ENCODE assay signal across 11 cellular contexts in genomic region chr21:42614391-42614790, GRCh38. TPM values are rescaled to one million over a fixed set of nuclear protein-coding genes. Genes with fewer than 3 reads are reported as not detected.
DNase-seq lines count a peak whose midpoint lies in the region; ATAC-seq and TF ChIP-seq lines count a peak whose summit lies in the region.
"Had no signal": no experiment of that assay in that cellular context is flagged by ENCODE, and none has a peak within 500 bp of the region (broad histone marks: within the 10 kb centered on the region; RNA-seq: fewer than 3 reads in every experiment).

No MANE protein-coding gene starts in this region.

- no peak for TF ChIP-seq CTCF in CD8-positive, alpha-beta T cell (IDR thresholded peaks at IDR 0.05)
- TF ChIP-seq CTCF in prostate gland (IDR thresholded peaks at IDR 0.05) (no peak), adrenal gland (IDR thresholded peaks at IDR 0.05) (no peak)

- peak overlapping the region; percentile 22 for H3K4me3 ChIP-seq in CD8-positive, alpha-beta T cell (ENCODE audit: low read depth, low read length)
- no peak overlapping the region for H3K4me3 ChIP-seq in prostate gland
- H3K4me3 ChIP-seq in adrenal gland = no peak overlapping the region
- H3K4me3 ChIP-seq: ovary had no signal

- peaks cover 3% of the 10 kb centered on the region for H3K27me3 Mint-ChIP-seq in CD8-positive, alpha-beta T cell (ENCODE audit: low read depth)

- peak; percentile 67 for ATAC-seq in CD8-positive, alpha-beta T cell
- no peak for ATAC-seq in HG02759 (IDR thresholded peaks at IDR 0.05; ENCODE audit: unreplicated experiment)
- no peak for ATAC-seq in GM18909 (IDR thresholded peaks at IDR 0.05; ENCODE audit: poor library complexity, unreplicated experiment)

- H3K27me3 ChIP-seq in CD8-positive, alpha-beta T cell (ENCODE audit: insufficient read depth, low read length) = no peaks in the 10 kb centered on the region
- H3K27me3 ChIP-seq in prostate gland (replicated peaks; ENCODE audit: insufficient read depth) (no peaks in the 10 kb centered on the region), adrenal gland (peaks cover 23% of the 10 kb centered on the region)
- H3K27me3 ChIP-seq: ovary had no signal

- POLR2A ChIA-PET in CD8-positive, alpha-beta T cell (lab: Charles Lee) = no interaction called here

- WGBS in prostate gland = 27% methylated on average over 9 of the region's 9 CpGs
- WGBS in adrenal gland, 4 donors = 77 to 81% (median 79%) methylated on average over 9 of the region's 9 CpGs

- no peaks in the 10 kb centered on the region for H3K36me3 ChIP-seq in CD8-positive, alpha-beta T cell (ENCODE audit: insufficient read depth, low read length)
- H3K36me3 ChIP-seq in prostate gland (no peaks in the 10 kb centered on the region), adrenal gland (replicated peaks in 1 of 2) (no peaks in the 10 kb centered on the region)
- H3K36me3 ChIP-seq: ovary had no signal

- peaks cover 37% of the 10 kb centered on the region for H3K4me1 ChIP-seq in CD8-positive, alpha-beta T cell (ENCODE audit: insufficient read depth, low read length)
- H3K4me1 ChIP-seq in prostate gland (replicated peaks) (no peaks in the 10 kb centered on the region), adrenal gland (replicated peaks in 1 of 2) (no peaks in the 10 kb centered on the region)

- intact Hi-C loops in CD8-positive, alpha-beta T cell (cut with DNase I, micrococcal nuclease) = loop anchor here in 1 of 2 experiments (10.0 kb wide), 1 partner anchor 70 kb away; no protein-coding TSS in a partner anchor
- intact Hi-C loops in prostate gland (cut with DNase I) = no loop called here
- intact Hi-C loops in adrenal gland (cut with DNase I) = no loop called here

- no peaks in the 10 kb centered on the region for H3K36me3 Mint-ChIP-seq in CD8-positive, alpha-beta T cell

- H3K9me3 ChIP-seq in CD8-positive, alpha-beta T cell (ENCODE audit: low read length) = no peaks in the 10 kb centered on the region
- H3K9me3 ChIP-seq in prostate gland (no peaks in the 10 kb centered on the region), adrenal gland (replicated peaks in 1 of 3) (no peaks in the 10 kb centered on the region)

- no peak overlapping the region for H3K27ac Mint-ChIP-seq in CD8-positive, alpha-beta T cell

- peak in 5 of 7 experiments; percentile 35 to 70 (median 49) for DNase-seq in CD8-positive, alpha-beta T cell
- DNase-seq in T-helper 22 cell (ENCODE audit: low read depth) (peak; percentile 14), prostate gland (ENCODE audit: low spot score) (no peak), adrenal gland (no peak), GDM1 (lab: John Stamatoyannopoulos, UW) (no peak)
- DNase-seq in activated effector memory CD4-positive, alpha-beta T cell treated with anti-CD3 and anti-CD28 coated beads, Interleukin-2, amount 50 U/mL, for 16 hours = peak; percentile 76
- DNase-seq: NCI-H1048, ovary had no signal

- peaks cover 3% of the 10 kb centered on the region for H3K9me3 Mint-ChIP-seq in CD8-positive, alpha-beta T cell

- no peak overlapping the region for H3K4me3 Mint-ChIP-seq in CD8-positive, alpha-beta T cell

- TF ChIP-seq POLR2A in prostate gland (IDR thresholded peaks at IDR 0.05) = no peak
- no peak for TF ChIP-seq POLR2A in adrenal gland (IDR thresholded peaks at IDR 0.05)

- H3K27ac ChIP-seq in CD8-positive, alpha-beta T cell (ENCODE audit: low read depth, low read length) = no peak overlapping the region
- H3K27ac ChIP-seq in prostate gland = peak overlapping the region; percentile 66 to 74
- no peak overlapping the region for H3K27ac ChIP-seq in adrenal gland
- H3K27ac ChIP-seq: ovary had no signal

- peaks cover 10% of the 10 kb centered on the region for H3K4me1 Mint-ChIP-seq in CD8-positive, alpha-beta T cell (ENCODE audit: low read depth)

- CTCF ChIA-PET in CD8-positive, alpha-beta T cell (lab: Charles Lee) = interaction anchor here (0.7 to 0.8 kb wide), 2 partner anchors 10 to 21 kb away, joined by 3 to 4 read pairs; no protein-coding TSS in a partner anchor

RNA-seq across cellular contexts. Expression of gene PDE9A, which starts 39.0 kb away (rescaled TPM):
- total RNA-seq in CD8-positive, alpha-beta T cell = 10 to 100 TPM; 11.2 to 12.2 TPM
- total RNA-seq in prostate gland = 10 to 100 TPM; 80.0 to 93.6 TPM
- total RNA-seq in adrenal gland = 10 to 100 TPM; 12.4 to 58.1 (median 16.8) TPM
- 10 to 100 TPM; 19.9 to 23.8 (median 20.0) TPM for polyA plus RNA-seq in adrenal gland
- total RNA-seq: RPMI7951 had no signal

Comparison
In these comparisons a context has a peak if more than half of its experiments do, and no peak if none do; other contexts are left out.
1. DNase-seq: peak in CD8-positive, alpha-beta T cell (5 of 7), T-helper 22 cell (single experiment) and activated effector memory CD4-positive, alpha-beta T cell treated with anti-CD3 and anti-CD28 coated beads, Interleukin-2, amount 50 U/mL, for 16 hours (single experiment); none in prostate gland (single experiment), adrenal gland (0 of 7) and GDM1 (single experiment).
2. H3K27ac ChIP-seq: peak in prostate gland (2 of 2); none in CD8-positive, alpha-beta T cell (single experiment) and adrenal gland (0 of 5).